Comparison of ENCODE assay signal across 8 cellular contexts in the genomic region with DNA sequence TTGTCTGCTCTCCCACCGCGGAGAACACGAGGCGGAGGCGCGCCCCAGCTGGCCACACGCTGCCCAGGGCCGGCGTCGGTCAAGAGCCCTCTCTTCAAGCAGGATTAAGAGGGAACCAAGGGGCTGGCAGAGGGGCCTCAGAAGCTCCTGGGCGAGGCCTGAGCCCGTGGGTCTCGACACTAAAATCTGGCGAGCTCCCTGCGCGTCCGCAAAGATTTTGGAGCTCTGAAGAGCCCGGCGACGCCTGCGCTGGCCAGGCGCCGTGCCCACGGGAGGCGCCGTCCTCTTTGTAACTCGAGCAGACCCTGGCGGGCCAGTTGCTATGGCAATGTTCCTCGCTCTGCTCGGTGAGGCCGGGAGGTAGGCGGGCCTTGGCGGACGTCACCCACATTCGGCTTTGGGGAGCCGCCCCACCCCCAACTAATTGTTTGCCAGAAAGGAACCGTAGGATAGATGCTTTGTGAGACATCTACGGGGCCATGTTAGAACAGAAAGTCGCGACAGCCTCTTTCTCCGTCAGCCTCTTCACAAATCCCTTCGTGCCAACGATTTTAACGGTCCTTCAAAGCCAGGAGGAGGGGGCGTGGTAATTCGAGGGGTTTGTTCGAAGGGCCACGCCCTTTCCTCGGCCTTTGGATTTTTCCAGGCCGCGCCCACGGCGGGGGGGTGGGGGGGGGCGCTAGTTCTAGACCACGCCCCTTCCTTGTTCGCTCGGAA. TPM values are rescaled to one million over a fixed set of nuclear protein-coding genes. Genes with fewer than 3 reads are reported as not detected.
A peak's percentile ranks its signal among the peaks of the same experiment; 100 is the strongest.
DNase-seq lines count a peak whose midpoint lies in the region; ATAC-seq and TF ChIP-seq lines count a peak whose summit lies in the region.

No MANE protein-coding gene starts in this region.

- peaks cover 38% of the 10 kb centered on the region for H3K4me1 Mint-ChIP-seq in endothelial cell (ENCODE audit: unreplicated experiment)

- ATAC-seq in GM21360 (IDR thresholded peaks at IDR 0.05; ENCODE audit: unreplicated experiment): peak; percentile 59

- no peaks in the 10 kb centered on the region for H3K27me3 ChIP-seq in NT2/D1 (ENCODE audit: insufficient read depth, insufficient read length)

- peak; percentile 98 for DNase-seq in COR-L47 (lab: John Stamatoyannopoulos, UW)
- peak; percentile 94 for DNase-seq in HT-29 (ENCODE audit: low spot score)
- DNase-seq in NT2/D1 (ENCODE audit: low read depth, low spot score): peak; percentile 85
- peak; percentile 84 for DNase-seq in activated CD8-positive, alpha-beta memory T cell treated with anti-CD3 and anti-CD28 coated beads, Interleukin-2, amount 50 U/mL, for 4 hours
- peak; percentile 87 for DNase-seq in endothelial cell (ENCODE audit: low spot score)
- peak; percentile 93 for DNase-seq in midbrain (lab: John Stamatoyannopoulos, UW)
- DNase-seq in stimulated activated CD8-positive, alpha-beta memory T cell treated with anti-CD3 and anti-CD28 coated beads, Interleukin-15, amount 100 ng/mL, for 48 hours (ENCODE audit: low read depth in 2 of 2): peak; percentile 77 to 79

- H3K36me3 ChIP-seq in NT2/D1 (ENCODE audit: insufficient read depth, insufficient read length, low read length): peaks cover 7% of the 10 kb centered on the region

- H3K36me3 Mint-ChIP-seq in endothelial cell (ENCODE audit: low read depth, unreplicated experiment): no peaks in the 10 kb centered on the region

- H3K9ac ChIP-seq in NT2/D1 (ENCODE audit: insufficient read length, low read depth): peak overlapping the region; percentile 90

- H3K4me3 Mint-ChIP-seq in endothelial cell (ENCODE audit: unreplicated experiment): peak overlapping the region; percentile 95

- peak overlapping the region; percentile 46 for H3K4me3 ChIP-seq in NT2/D1 (ENCODE audit: insufficient read length, low read depth)

- H3K27ac Mint-ChIP-seq in endothelial cell (ENCODE audit: unreplicated experiment): peak overlapping the region; percentile 96

- H3K4me1 ChIP-seq in NT2/D1 (ENCODE audit: insufficient read depth, insufficient read length): no peaks in the 10 kb centered on the region

- H3K9me3 Mint-ChIP-seq in endothelial cell (ENCODE audit: unreplicated experiment): no peaks in the 10 kb centered on the region

- H3K27me3 Mint-ChIP-seq in endothelial cell (ENCODE audit: unreplicated experiment): peaks cover 18% of the 10 kb centered on the region

- no peak for TF ChIP-seq CTCF in endothelial cell (IDR thresholded peaks at IDR 0.05; ENCODE audit: unreplicated experiment)

- no peaks in the 10 kb centered on the region for H3K9me3 ChIP-seq in NT2/D1 (ENCODE audit: insufficient read depth, low read length)

RNA-seq across cellular contexts. Expression of a gene that starts 0.7 kb away (rescaled TPM):
- total RNA-seq in HT-29 (2014; rRNA removed; shearing (Covaris generic)): 40.7 and 42.9 TPM in 2 replicates
- total RNA-seq in endothelial cell (ENCODE audit: unreplicated experiment): 65.6 TPM

RNA-seq across cellular contexts. Expression of a gene that starts 7.3 kb away (rescaled TPM):
- 3.5 and 3.6 TPM in 2 replicates for total RNA-seq in HT-29 (2014; rRNA removed; shearing (Covaris generic))
- 9.3 TPM for total RNA-seq in endothelial cell (ENCODE audit: unreplicated experiment)

Comparison
In these comparisons a context has a peak if more than half of its experiments do, and no peak if none do; other contexts are left out.
1. Peak in every context shown above with its lines: DNase-seq, ATAC-seq and H3K4me3 ChIP-seq.